ENCODE assay signal across 13 cellular contexts in the genomic region with DNA sequence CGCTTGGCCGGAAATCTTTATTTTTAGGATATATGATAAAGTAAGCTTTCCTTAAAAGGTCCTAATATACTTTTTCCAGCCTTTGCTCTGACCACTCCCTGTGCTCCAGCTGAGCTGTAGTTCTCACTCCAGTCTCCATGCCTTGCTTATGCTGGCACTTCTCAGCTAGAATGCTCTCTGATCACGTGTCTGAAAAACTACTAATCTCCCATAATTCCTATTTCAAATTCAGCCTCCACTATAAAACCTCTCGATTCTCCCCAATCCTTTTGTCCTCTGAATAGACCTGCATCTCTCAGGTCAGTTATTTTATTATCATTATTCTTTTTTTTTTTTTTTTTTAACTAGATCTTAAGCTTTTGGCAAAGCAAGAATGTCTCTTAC. TPM values are rescaled to one million over a fixed set of nuclear protein-coding genes. Genes with fewer than 3 reads are reported as not detected.
DNase-seq lines count a peak whose midpoint lies in the region; ATAC-seq and TF ChIP-seq lines count a peak whose summit lies in the region.
"Had no signal": no experiment of that assay in that cellular context is flagged by ENCODE, and none has a peak within 500 bp of the region (broad histone marks: within the 10 kb centered on the region; RNA-seq: fewer than 3 reads in every experiment).

No MANE protein-coding gene starts in this region.

- no peaks in the 10 kb centered on the region for H3K79me2 ChIP-seq in OCI-LY7 (ENCODE audit: insufficient read depth, low read depth, low read length)

- no peak for TF ChIP-seq POLR2A in spleen (IDR thresholded peaks at IDR 0.05)

- no peak for DNase-seq in activated CD4-positive, alpha-beta T cell treated with anti-CD3 and anti-CD28 coated beads, Interleukin-2, amount 10 ng/mL, durations not matched to agents 7 days and 5 days
- no peak for DNase-seq in activated CD4-positive, alpha-beta T cell treated with anti-CD3 and anti-CD28 coated beads, Interleukin-2, amount 50 U/mL, for 1 hour
- DNase-seq in OCI-LY7 (ENCODE audit: low spot score) (no peak), endodermal cell (peak; percentile 75), spleen (no peak), NCI-H2227 treated with DMSO at 0.1 percent for 48 hours (lab: John Stamatoyannopoulos, UW) (no peak), GM20000 (ENCODE audit: low spot score) (no peak)
- DNase-seq: mammary epithelial cell, NCI-H1417 had no signal

- H3K4me1 ChIP-seq in OCI-LY7 (ENCODE audit: insufficient read depth, low read length, poor library complexity, severe bottlenecking), result peaks cover 67% of the 10 kb centered on the region
- H3K4me1 ChIP-seq in endodermal cell (ENCODE audit: control insufficient read depth, insufficient read depth, low read length), result peaks cover 24% of the 10 kb centered on the region
- peaks cover 29 to 99% (median 70%) of the 10 kb centered on the region in 6 donors for H3K4me1 ChIP-seq in spleen
- H3K4me1 ChIP-seq: right atrium auricular region had no signal

- H3K4me3 Mint-ChIP-seq in activated CD4-positive, alpha-beta T cell treated with anti-CD3 and anti-CD28 coated beads, Interleukin-2, amount 10 ng/mL, durations not matched to agents 7 days and 5 days, result peak overlapping the region; percentile 93
- peak overlapping the region; percentile 34 for H3K4me3 Mint-ChIP-seq in endodermal cell

- H3K27me3 Mint-ChIP-seq in activated CD4-positive, alpha-beta T cell treated with anti-CD3 and anti-CD28 coated beads, Interleukin-2, amount 10 ng/mL, durations not matched to agents 7 days and 5 days, result no peaks in the 10 kb centered on the region
- no peaks in the 10 kb centered on the region for H3K27me3 Mint-ChIP-seq in endodermal cell (ENCODE audit: insufficient read depth)
- H3K27me3 Mint-ChIP-seq: brain had no signal

- no peaks in the 10 kb centered on the region for H3K27me3 ChIP-seq in endodermal cell (ENCODE audit: control insufficient read depth, insufficient read depth, low read length, poor library complexity, severe bottlenecking)
- no peaks in the 10 kb centered on the region for H3K27me3 ChIP-seq in spleen (replicated peaks in 1 of 7)
- H3K27me3 ChIP-seq: right atrium auricular region had no signal

- H2AFZ ChIP-seq in OCI-LY7 (ENCODE audit: low read length), result no peak overlapping the region

- peaks cover 3% of the 10 kb centered on the region for H3K9me3 Mint-ChIP-seq in activated CD4-positive, alpha-beta T cell treated with anti-CD3 and anti-CD28 coated beads, Interleukin-2, amount 10 ng/mL, durations not matched to agents 7 days and 5 days
- peaks cover 5% of the 10 kb centered on the region for H3K9me3 Mint-ChIP-seq in endodermal cell

- ATAC-seq in GM21360 (IDR thresholded peaks at IDR 0.05; ENCODE audit: unreplicated experiment), result no peak

- POLR2A ChIA-PET in activated CD4-positive, alpha-beta T cell treated with anti-CD3 and anti-CD28 coated beads, Interleukin-2, amount 10 ng/mL, durations not matched to agents 7 days and 5 days (lab: Charles Lee), result no interaction called here
- POLR2A ChIA-PET in OCI-LY7 (lab: Charles Lee), result interaction anchor here (0.7 to 2.2 kb wide), 5 partner anchors 10 to 148 kb away, joined by 3 to 7 read pairs (median 4); no protein-coding TSS in a partner anchor

- no peak for TF ChIP-seq CTCF in OCI-LY7 (conservative IDR thresholded peaks at IDR 0.05; ENCODE audit: low read length)
- no peak for TF ChIP-seq CTCF in endodermal cell (conservative IDR thresholded peaks at IDR 0.05)
- no peak for TF ChIP-seq CTCF in spleen (IDR thresholded peaks at IDR 0.05 in 8 of 11, conservative IDR thresholded peaks at IDR 0.05 in 3 of 11)
- no peak for TF ChIP-seq CTCF in GM20000 (IDR thresholded peaks at IDR 0.05; ENCODE audit: extremely low read depth, missing control alignments)

- peak overlapping the region; percentile 75 for H3K9ac ChIP-seq in endodermal cell (ENCODE audit: extremely low read depth, low read length, poor library complexity, severe bottlenecking)

- BruUV-seq in OCI-LY7 (replicated peaks; lab: Mats Ljungman, UMichigan), result no TSS peak

- WGBS in endodermal cell (ENCODE audit: insufficient coverage in 1 of 2, insufficient read length in 1 of 2), 2 experiments, result 32 to 33% methylated on average over 1 to 2 of the region's 4 CpGs
- 80 to 88% (median 82%) methylated on average over 4 of the region's 4 CpGs for WGBS in spleen, 5 donors

- intact Hi-C loops in OCI-LY7 (cut with micrococcal nuclease; ENCODE audit: unreplicated experiment), result loop anchor here (5.0 kb wide), 1 partner anchor 393 kb away; a partner anchor contains a TSS
- intact Hi-C loops in spleen (cut with DNase I; ENCODE audit: low total_unique reads), result no loop called here

- H3K36me3 ChIP-seq in OCI-LY7 (ENCODE audit: insufficient read depth, low read length), result no peaks in the 10 kb centered on the region
- no peaks in the 10 kb centered on the region for H3K36me3 ChIP-seq in endodermal cell (ENCODE audit: control insufficient read depth, insufficient read depth, low read length)
- peaks cover 0 to 20% (median 0%) of the 10 kb centered on the region in 6 donors for H3K36me3 ChIP-seq in spleen
- H3K36me3 ChIP-seq: right atrium auricular region, thoracic aorta had no signal

- H4K20me1 ChIP-seq in OCI-LY7 (ENCODE audit: insufficient read depth, low read length), result no peaks in the 10 kb centered on the region

- CTCF ChIA-PET in activated CD4-positive, alpha-beta T cell treated with anti-CD3 and anti-CD28 coated beads, Interleukin-2, amount 10 ng/mL, durations not matched to agents 7 days and 5 days (lab: Charles Lee), result interaction anchor here (0.7 to 1.8 kb wide), 6 partner anchors 11 to 1822 kb away, joined by 3 to 8 read pairs (median 4); no protein-coding TSS in a partner anchor
- CTCF ChIA-PET in OCI-LY7 (lab: Charles Lee; ENCODE audit: unreplicated experiment), result interaction anchor here (1.0 kb wide), 1 partner anchor 21 kb away, joined by 4 read pairs; no protein-coding TSS in a partner anchor

- H3K27ac ChIP-seq in OCI-LY7 (ENCODE audit: low read depth, low read length, poor library complexity, severe bottlenecking) (peak overlapping the region; percentile 31), endodermal cell (ENCODE audit: low read depth, low read length) (peak overlapping the region; percentile 91), spleen (peak overlapping the region in 7 of 8 donors; percentile 37 to 99 (median 93))
- H3K27ac ChIP-seq: right atrium auricular region, thoracic aorta had no signal

- H3K4me1 Mint-ChIP-seq in activated CD4-positive, alpha-beta T cell treated with anti-CD3 and anti-CD28 coated beads, Interleukin-2, amount 10 ng/mL, durations not matched to agents 7 days and 5 days, result peaks cover 72% of the 10 kb centered on the region
- peaks cover 50% of the 10 kb centered on the region for H3K4me1 Mint-ChIP-seq in endodermal cell

- H3K9me3 ChIP-seq in OCI-LY7 (ENCODE audit: low read length) (no peaks in the 10 kb centered on the region), endodermal cell (ENCODE audit: control insufficient read depth, low read length) (no peaks in the 10 kb centered on the region), spleen (no peaks in the 10 kb centered on the region)
- H3K9me3 ChIP-seq: right atrium auricular region, thoracic aorta had no signal

- peak overlapping the region; percentile 94 for H3K27ac Mint-ChIP-seq in activated CD4-positive, alpha-beta T cell treated with anti-CD3 and anti-CD28 coated beads, Interleukin-2, amount 10 ng/mL, durations not matched to agents 7 days and 5 days
- peak overlapping the region; percentile 96 for H3K27ac Mint-ChIP-seq in endodermal cell

- no peak overlapping the region for H3K4me3 ChIP-seq in OCI-LY7 (ENCODE audit: low read depth, low read length, poor library complexity, severe bottlenecking)
- no peak overlapping the region for H3K4me3 ChIP-seq in endodermal cell (ENCODE audit: low read length)
- peak overlapping the region in 1 of 8 donors; percentile 77 for H3K4me3 ChIP-seq in spleen
- H3K4me3 ChIP-seq: right atrium auricular region, thoracic aorta had no signal

- peaks cover 73% of the 10 kb centered on the region for H3K36me3 Mint-ChIP-seq in activated CD4-positive, alpha-beta T cell treated with anti-CD3 and anti-CD28 coated beads, Interleukin-2, amount 10 ng/mL, durations not matched to agents 7 days and 5 days (ENCODE audit: low read depth)
- H3K36me3 Mint-ChIP-seq in endodermal cell (ENCODE audit: low read depth), result peaks cover 2% of the 10 kb centered on the region
- H3K36me3 Mint-ChIP-seq: brain had no signal

- H3K9me2 ChIP-seq in OCI-LY7 (ENCODE audit: insufficient read depth, low read length), result no peaks in the 10 kb centered on the region

- peak overlapping the region; percentile 85; the same call in 1 of the 2 replicates for H3K4me2 ChIP-seq in OCI-LY7 (ENCODE audit: low read length)

RNA-seq across cellular contexts. Expression of gene BIN2, which starts 3.7 kb away (rescaled TPM):
- 100 to 1,000 TPM; 200 to 226 TPM for total RNA-seq in activated CD4-positive, alpha-beta T cell treated with anti-CD3 and anti-CD28 coated beads, Interleukin-2, amount 10 ng/mL, durations not matched to agents 7 days and 5 days
- total RNA-seq in OCI-LY7 (2014; rRNA removed; shearing (Covaris generic)), result 0.31 and 0.88 TPM in 2 replicates
- total RNA-seq in OCI-LY7 (2022) (9.7 and 14.7 TPM in 2 replicates), endodermal cell (not detected), spleen (100 to 1,000 TPM in 3 of 7 donors, 10 to 100 TPM in 4; 71.5 to 116 (median 92.1) TPM)
- not detected for polyA plus RNA-seq in endodermal cell (2013, experiment 1 of 2)
- polyA plus RNA-seq in endodermal cell (2013, experiment 2 of 2), result not detected
- 10 to 100 TPM; 23.3 to 28.6 (median 24.7) TPM for polyA plus RNA-seq in spleen
- total RNA-seq: mammary epithelial cell had no signal
- polyA plus RNA-seq: mammary epithelial cell had no signal

RNA-seq across cellular contexts. Expression of gene CELA1, which starts 26.2 kb away (rescaled TPM):
- not detected for total RNA-seq in activated CD4-positive, alpha-beta T cell treated with anti-CD3 and anti-CD28 coated beads, Interleukin-2, amount 10 ng/mL, durations not matched to agents 7 days and 5 days
- total RNA-seq in OCI-LY7 (2014; rRNA removed; shearing (Covaris generic)), result not detected in 2 replicates
- total RNA-seq in OCI-LY7 (2022) (not detected in 2 replicates), endodermal cell (not detected), spleen (not detected)
- not detected for polyA plus RNA-seq in endodermal cell (2013, experiment 1 of 2)
- not detected for polyA plus RNA-seq in endodermal cell (2013, experiment 2 of 2)
- under 1 TPM in 1 of 3 donors, not detected in 2; 0.21 TPM for polyA plus RNA-seq in spleen
- total RNA-seq: mammary epithelial cell, right atrium auricular region, thoracic aorta had no signal
- polyA plus RNA-seq: mammary epithelial cell had no signal

RNA-seq across cellular contexts. Expression of gene SMAGP, which starts 50.1 kb away (rescaled TPM):
- 1 to 10 TPM; 1.6 to 1.7 TPM for total RNA-seq in activated CD4-positive, alpha-beta T cell treated with anti-CD3 and anti-CD28 coated beads, Interleukin-2, amount 10 ng/mL, durations not matched to agents 7 days and 5 days
- not detected in 2 replicates for total RNA-seq in OCI-LY7 (2014; rRNA removed; shearing (Covaris generic))
- total RNA-seq in OCI-LY7 (2022) (1.9 and 2.6 TPM in 2 replicates), endodermal cell (10 to 100 TPM; 43.5 to 61.2 TPM), spleen (10 to 100 TPM in 5 of 7 donors, 1 to 10 TPM in 2; 8.6 to 18.1 (median 13.4) TPM)
- polyA plus RNA-seq in endodermal cell (2013, experiment 1 of 2), result 8.6 TPM
- 10.3 TPM for polyA plus RNA-seq in endodermal cell (2013, experiment 2 of 2)
- polyA plus RNA-seq in spleen, result 10 to 100 TPM in 1 of 3 donors, 1 to 10 TPM in 2; 8.2 to 10.8 (median 9.5) TPM

Comparison
In these comparisons a context has a peak if more than half of its experiments do, and no peak if none do; other contexts are left out.
1. H3K27ac ChIP-seq: peak in every context shown above with its lines; median percentile 93 in spleen; 91 in endodermal cell; 31 in OCI-LY7.
2. RNA of gene BIN2, which starts 3.7 kb away (total RNA-seq): 200 to 226 TPM in activated CD4-positive, alpha-beta T cell treated with anti-CD3 and anti-CD28 coated beads, Interleukin-2, amount 10 ng/mL, durations not matched to agents 7 days and 5 days and 71.5 to 116 TPM in spleen; 0.31 to 14.7 TPM in OCI-LY7 and not detected in endodermal cell; every median in the first group is over 4 times any median in the second.